28 cellular contexts compared by ENCODE assay signal in genomic region chr12:95418142-95418541, GRCh38. TPM values are rescaled to one million over a fixed set of nuclear protein-coding genes. Genes with fewer than 3 reads are reported as not detected.
DNase-seq lines count a peak whose midpoint lies in the region; ATAC-seq and TF ChIP-seq lines count a peak whose summit lies in the region.
"Had no signal": no experiment of that assay in that cellular context is flagged by ENCODE, and none has a peak within 500 bp of the region (broad histone marks: within the 10 kb centered on the region; RNA-seq: fewer than 3 reads in every experiment).

No MANE protein-coding gene starts in this region.

- 89% methylated on average over 2 of the region's 2 CpGs; no CpG with 5 or more reads in 1 of the 2 experiments for WGBS in endodermal cell (ENCODE audit: insufficient coverage in 1 of 2, insufficient read length in 1 of 2), 2 experiments
- WGBS in GM23248 (ENCODE audit: low coverage in 1 of 2, low lambda C conversion rate in 2 of 2, missing lambda C conversion rate in 2 of 2), 2 experiments = 53 to 71% methylated on average over 2 of the region's 2 CpGs

- H3K27me3 ChIP-seq in endodermal cell (ENCODE audit: control insufficient read depth, insufficient read depth, low read length, poor library complexity, severe bottlenecking) (no peaks in the 10 kb centered on the region), GM23248 (replicated peaks; ENCODE audit: insufficient read depth) (no peaks in the 10 kb centered on the region)
- H3K27me3 ChIP-seq: ovary, right lobe of liver, suprapubic skin had no signal

- H4K20me1 ChIP-seq in GM23248 (ENCODE audit: insufficient read depth) = no peaks in the 10 kb centered on the region

- H3K4me2 ChIP-seq in GM23248 (ENCODE audit: unreplicated experiment) = no peak overlapping the region

- H3K4me1 Mint-ChIP-seq in endodermal cell = peaks cover 2% of the 10 kb centered on the region
- peaks cover 21% of the 10 kb centered on the region for H3K4me1 Mint-ChIP-seq in stimulated activated memory B cell treated with anti-CD40 and anti-IgM and Interleukin-4, amounts not matched to agents 10 μg/mL and 1 μg/mL and 100 μg/mL, for 72 hours
- no peaks in the 10 kb centered on the region for H3K4me1 Mint-ChIP-seq in stimulated activated effector memory CD8-positive, alpha-beta T cell treated with anti-CD3 and anti-CD28 coated beads, Interleukin-12 subunit alpha, Interleukin-12 subunit beta, amount 100 ng/mL, for 72 hours
- H3K4me1 Mint-ChIP-seq: activated CD4-positive, alpha-beta T cell treated with anti-CD3 and anti-CD28 coated beads for 36 hours; activated naive CD4-positive, alpha-beta T cell treated with anti-CD3 and anti-CD28 coated beads, Interleukin-2, amount 10 ng/mL, durations not matched to agents 7 days and 5 days; T-cell had no signal

- H3F3A ChIP-seq in GM23248 (ENCODE audit: insufficient read depth) = 0 out of 2 replicates have a peak, but pooled peaks cover 5% of the 10 kb centered on the region

- ATAC-seq in stimulated activated memory B cell treated with anti-CD40 and anti-IgM and Interleukin-4, amounts not matched to agents 10 μg/mL and 1 μg/mL and 100 μg/mL, for 72 hours = no peak
- ATAC-seq in stimulated activated effector memory CD8-positive, alpha-beta T cell treated with anti-CD3 and anti-CD28 coated beads, Interleukin-12 subunit alpha, Interleukin-12 subunit beta, amount 100 ng/mL, for 72 hours = no peak
- no peak for ATAC-seq in GM18868 (IDR thresholded peaks at IDR 0.05; ENCODE audit: unreplicated experiment)
- ATAC-seq: activated CD4-positive, alpha-beta T cell treated with anti-CD3 and anti-CD28 coated beads for 36 hours; right lobe of liver; T-cell had no signal

- no peaks in the 10 kb centered on the region for H3K36me3 Mint-ChIP-seq in endodermal cell (ENCODE audit: low read depth)
- H3K36me3 Mint-ChIP-seq in stimulated activated memory B cell treated with anti-CD40 and anti-IgM and Interleukin-4, amounts not matched to agents 10 μg/mL and 1 μg/mL and 100 μg/mL, for 72 hours = no peaks in the 10 kb centered on the region
- H3K36me3 Mint-ChIP-seq in stimulated activated effector memory CD8-positive, alpha-beta T cell treated with anti-CD3 and anti-CD28 coated beads, Interleukin-12 subunit alpha, Interleukin-12 subunit beta, amount 100 ng/mL, for 72 hours = no peaks in the 10 kb centered on the region
- H3K36me3 Mint-ChIP-seq: activated naive CD4-positive, alpha-beta T cell treated with anti-CD3 and anti-CD28 coated beads, Interleukin-2, amount 10 ng/mL, durations not matched to agents 7 days and 5 days; naive B cell; T-cell had no signal

- H3K4me3 ChIP-seq in endodermal cell (ENCODE audit: low read length) (no peak overlapping the region), GM23248 (no peak overlapping the region)
- H3K4me3 ChIP-seq: ovary, right lobe of liver, suprapubic skin had no signal

- no peak overlapping the region for H3K4me3 Mint-ChIP-seq in endodermal cell
- H3K4me3 Mint-ChIP-seq in stimulated activated memory B cell treated with anti-CD40 and anti-IgM and Interleukin-4, amounts not matched to agents 10 μg/mL and 1 μg/mL and 100 μg/mL, for 72 hours = no peak overlapping the region
- no peak overlapping the region for H3K4me3 Mint-ChIP-seq in stimulated activated effector memory CD8-positive, alpha-beta T cell treated with anti-CD3 and anti-CD28 coated beads, Interleukin-12 subunit alpha, Interleukin-12 subunit beta, amount 100 ng/mL, for 72 hours
- H3K4me3 Mint-ChIP-seq: activated CD4-positive, alpha-beta T cell treated with anti-CD3 and anti-CD28 coated beads for 36 hours; activated naive CD4-positive, alpha-beta T cell treated with anti-CD3 and anti-CD28 coated beads, Interleukin-2, amount 10 ng/mL, durations not matched to agents 7 days and 5 days; naive B cell; T-cell had no signal

- TF ChIP-seq CTCF in endodermal cell (conservative IDR thresholded peaks at IDR 0.05) = no peak

- no peaks in the 10 kb centered on the region for H3K4me1 ChIP-seq in endodermal cell (ENCODE audit: control insufficient read depth, insufficient read depth, low read length)
- H3K4me1 ChIP-seq in GM23248 (ENCODE audit: insufficient read depth) = peaks cover 11% of the 10 kb centered on the region; the same call in 1 of the 2 replicates
- H3K4me1 ChIP-seq: right lobe of liver had no signal

- H3K9me3 Mint-ChIP-seq in endodermal cell = no peaks in the 10 kb centered on the region
- H3K9me3 Mint-ChIP-seq in stimulated activated memory B cell treated with anti-CD40 and anti-IgM and Interleukin-4, amounts not matched to agents 10 μg/mL and 1 μg/mL and 100 μg/mL, for 72 hours = no peaks in the 10 kb centered on the region
- no peaks in the 10 kb centered on the region for H3K9me3 Mint-ChIP-seq in stimulated activated effector memory CD8-positive, alpha-beta T cell treated with anti-CD3 and anti-CD28 coated beads, Interleukin-12 subunit alpha, Interleukin-12 subunit beta, amount 100 ng/mL, for 72 hours
- H3K9me3 Mint-ChIP-seq: activated naive CD4-positive, alpha-beta T cell treated with anti-CD3 and anti-CD28 coated beads, Interleukin-2, amount 10 ng/mL, durations not matched to agents 7 days and 5 days; naive B cell; T-cell had no signal

- H3K9me3 ChIP-seq in endodermal cell (ENCODE audit: control insufficient read depth, low read length) (no peaks in the 10 kb centered on the region), GM23248 (ENCODE audit: low read depth) (no peaks in the 10 kb centered on the region)
- H3K9me3 ChIP-seq: ovary, right lobe of liver, suprapubic skin had no signal

- H3K79me2 ChIP-seq in GM23248 (ENCODE audit: insufficient read depth) = no peaks in the 10 kb centered on the region

- H3K36me3 ChIP-seq in endodermal cell (ENCODE audit: control insufficient read depth, insufficient read depth, low read length) (no peaks in the 10 kb centered on the region), GM23248 (ENCODE audit: low read depth) (no peaks in the 10 kb centered on the region)
- H3K36me3 ChIP-seq: ovary, right lobe of liver, suprapubic skin had no signal

- H3K9ac ChIP-seq in endodermal cell (ENCODE audit: extremely low read depth, low read length, poor library complexity, severe bottlenecking) (no peak overlapping the region), GM23248 (no peak overlapping the region)

- H2AFZ ChIP-seq in GM23248 = no peak overlapping the region

- H3K27ac ChIP-seq in endodermal cell (ENCODE audit: low read depth, low read length) (no peak overlapping the region), GM23248 (no peak overlapping the region)
- H3K27ac ChIP-seq: C4-2B, ovary, right lobe of liver had no signal

- no peaks in the 10 kb centered on the region for H3K9me2 ChIP-seq in GM23248 (ENCODE audit: insufficient read depth)

- H3K27ac Mint-ChIP-seq in endodermal cell = no peak overlapping the region
- H3K27ac Mint-ChIP-seq in stimulated activated memory B cell treated with anti-CD40 and anti-IgM and Interleukin-4, amounts not matched to agents 10 μg/mL and 1 μg/mL and 100 μg/mL, for 72 hours = peak overlapping the region; percentile 18
- no peak overlapping the region for H3K27ac Mint-ChIP-seq in stimulated activated effector memory CD8-positive, alpha-beta T cell treated with anti-CD3 and anti-CD28 coated beads, Interleukin-12 subunit alpha, Interleukin-12 subunit beta, amount 100 ng/mL, for 72 hours
- H3K27ac Mint-ChIP-seq: activated CD4-positive, alpha-beta T cell treated with anti-CD3 and anti-CD28 coated beads for 36 hours; activated naive CD4-positive, alpha-beta T cell treated with anti-CD3 and anti-CD28 coated beads, Interleukin-2, amount 10 ng/mL, durations not matched to agents 7 days and 5 days; T-cell had no signal

- no peaks in the 10 kb centered on the region for H3K27me3 Mint-ChIP-seq in endodermal cell (ENCODE audit: insufficient read depth)
- no peaks in the 10 kb centered on the region for H3K27me3 Mint-ChIP-seq in stimulated activated memory B cell treated with anti-CD40 and anti-IgM and Interleukin-4, amounts not matched to agents 10 μg/mL and 1 μg/mL and 100 μg/mL, for 72 hours
- H3K27me3 Mint-ChIP-seq: activated CD4-positive, alpha-beta T cell treated with anti-CD3 and anti-CD28 coated beads for 36 hours had no signal

- in situ Hi-C loops in GM23248 (cut with MboI) = no loop called here

- DNase-seq in LHCN-M2 (ENCODE audit: low read depth) (peak; percentile 45), endodermal cell (peak; percentile 16), hepatic stellate cell (ENCODE audit: low spot score) (peak; percentile 19), GM23248 (no peak), mucosa of gallbladder (ENCODE audit: low spot score) (no peak)
- no peak for DNase-seq in stimulated activated effector memory CD8-positive, alpha-beta T cell treated with anti-CD3 and anti-CD28 coated beads, Interleukin-12 subunit alpha, Interleukin-12 subunit beta, amount 100 ng/mL, for 72 hours (ENCODE audit: low spot score in 2 of 2)
- DNase-seq: activated CD4-positive, alpha-beta T cell treated with anti-CD3 and anti-CD28 coated beads for 36 hours; activated naive CD4-positive, alpha-beta T cell treated with anti-CD3 and anti-CD28 coated beads, Interleukin-2, amount 10 ng/mL, durations not matched to agents 7 days and 5 days; activated T-cell treated with anti-CD3 and anti-CD28 coated beads, Interleukin-2, amount 50 U/mL, for 48 hours; Calu3; central memory CD4-positive, alpha-beta T cell; EL; HCEC 1CT; KG1; kidney; mammary epithelial cell; MV-4-11; naive B cell; NCI-H1694 treated with DMSO at 0.1 percent for 48 hours; NCI-H748 treated with DMSO at 0.1 percent for 48 hours; ovary; right lobe of liver; SHP77 treated with DMSO at 0.1 percent for 48 hours; T-cell had no signal

RNA-seq across cellular contexts. Expression of gene METAP2, which starts 55.8 kb away (rescaled TPM):
- 101 and 106 TPM in 2 replicates for total RNA-seq in LHCN-M2 (2014; rRNA removed)
- 51.6 TPM for polyA plus RNA-seq in LHCN-M2 (2012)
- 100 to 1,000 TPM; 137 to 152 TPM for total RNA-seq in endodermal cell
- 121 TPM for polyA plus RNA-seq in endodermal cell (2013, experiment 1 of 2)
- polyA plus RNA-seq in endodermal cell (2013, experiment 2 of 2) = 133 TPM
- total RNA-seq in GM23248 (2014; rRNA removed; shearing (Covaris generic)) = 64.3 and 67.8 TPM in 2 replicates
- polyA plus RNA-seq in GM23248 (2016; fragmentation: Nextera tagmentation; extraction: Ambion mirVana) = 46.2 and 55.6 TPM in 2 replicates
- 45.2 TPM for total RNA-seq in mucosa of gallbladder

Comparison
In these comparisons a context has a peak if more than half of its experiments do, and no peak if none do; other contexts are left out.
1. DNase-seq: peak in LHCN-M2 (single experiment), endodermal cell (single experiment) and hepatic stellate cell (single experiment); none in stimulated activated effector memory CD8-positive, alpha-beta T cell treated with anti-CD3 and anti-CD28 coated beads, Interleukin-12 subunit alpha, Interleukin-12 subunit beta, amount 100 ng/mL, for 72 hours (0 of 2), GM23248 (single experiment) and mucosa of gallbladder (single experiment).